10 cellular contexts compared by ENCODE assay signal in genomic region chr17:64174686-64175456, GRCh38. TPM values are rescaled to one million over a fixed set of nuclear protein-coding genes. Genes with fewer than 3 reads are reported as not detected.
DNase-seq lines count a peak whose midpoint lies in the region; ATAC-seq, FAIRE-seq and TF ChIP-seq lines count a peak whose summit lies in the region.
"Had no signal": no experiment of that assay in that cellular context is flagged by ENCODE, and none has a peak within 500 bp of the region (broad histone marks: within the 10 kb centered on the region; RNA-seq: fewer than 3 reads in every experiment).

No MANE protein-coding gene starts in this region.

- peak; percentile 15 for FAIRE-seq in H54 (lab: Jason Lieb, UNC)

- peak; percentile 32 for DNase-seq in H54 (ENCODE audit: insufficient read length, low spot score)
- peak; percentile 58 for DNase-seq in WERI-Rb-1
- DNase-seq in heart left ventricle, result peak in 2 of 5 donors; percentile 44 to 50
- DNase-seq in sigmoid colon, result no peak
- no peak for DNase-seq in esophagus squamous epithelium (lab: John Stamatoyannopoulos, UW)
- no peak for DNase-seq in NCI-H2029 treated with DMSO at 0.1 percent for 48 hours (lab: John Stamatoyannopoulos, UW)
- no peak for DNase-seq in NCI-H128 (lab: John Stamatoyannopoulos, UW; ENCODE audit: unreplicated experiment)
- no peak for DNase-seq in DMS153 treated with DMSO at 0.1 percent for 48 hours (lab: John Stamatoyannopoulos, UW; ENCODE audit: unreplicated experiment)
- DNase-seq: activated T-cell treated with anti-CD3 and anti-CD28 coated beads for 4 hours, NCI-H526 had no signal

- H3K27ac ChIP-seq in WERI-Rb-1 (peak overlapping the region; percentile 24; the same call in 1 of the 2 replicates), heart left ventricle (peak overlapping the region in 11 of 12 donors; percentile 14 to 86 (median 46)), sigmoid colon (peak overlapping the region in 3 of 4 donors; percentile 18 to 57 (median 38)), esophagus squamous epithelium (peak overlapping the region in 2 of 4 donors; percentile 44 to 63)

- H3K4me1 ChIP-seq in heart left ventricle (peaks cover 0 to 67% (median 34%) of the 10 kb centered on the region in 12 donors), sigmoid colon (peaks cover 0 to 19% (median 11%) of the 10 kb centered on the region in 4 donors), esophagus squamous epithelium (peaks cover 0 to 20% (median 0%) of the 10 kb centered on the region in 3 donors)

- TF ChIP-seq CTCF in WERI-Rb-1 (IDR thresholded peaks at IDR 0.05; ENCODE audit: low read depth, low read length) (no peak), heart left ventricle (IDR thresholded peaks at IDR 0.05) (no peak), sigmoid colon (IDR thresholded peaks at IDR 0.05) (no peak), esophagus squamous epithelium (IDR thresholded peaks at IDR 0.05) (no peak)

- TF ChIP-seq POLR2A in H54 (IDR thresholded peaks at IDR 0.05; ENCODE audit: low read depth, low read length) (no peak), heart left ventricle (IDR thresholded peaks at IDR 0.05) (no peak), sigmoid colon (IDR thresholded peaks at IDR 0.05) (no peak), esophagus squamous epithelium (IDR thresholded peaks at IDR 0.05) (peak in 1 of 4 donors; percentile 7)

- H3K9me3 ChIP-seq in WERI-Rb-1 (ENCODE audit: severe bottlenecking), result peaks cover 8% of the 10 kb centered on the region
- no peaks in the 10 kb centered on the region for H3K9me3 ChIP-seq in heart left ventricle
- H3K9me3 ChIP-seq in sigmoid colon, result no peaks in the 10 kb centered on the region
- no peaks in the 10 kb centered on the region for H3K9me3 ChIP-seq in esophagus squamous epithelium

- H3K27me3 ChIP-seq in WERI-Rb-1 (ENCODE audit: insufficient read depth, low read depth, severe bottlenecking) (no peaks in the 10 kb centered on the region), heart left ventricle (no peaks in the 10 kb centered on the region), sigmoid colon (no peaks in the 10 kb centered on the region), esophagus squamous epithelium (no peaks in the 10 kb centered on the region)

- peak; percentile 44 to 67 (median 56) for ATAC-seq in heart left ventricle

- H3K36me3 ChIP-seq in WERI-Rb-1 (peaks cover 78% of the 10 kb centered on the region), heart left ventricle (peaks cover 0 to 38% (median 23%) of the 10 kb centered on the region in 9 donors), sigmoid colon (peaks cover 0 to 48% (median 2%) of the 10 kb centered on the region in 4 donors), esophagus squamous epithelium (peaks cover 0 to 84% (median 4%) of the 10 kb centered on the region in 3 donors)

- WGBS in heart left ventricle, 4 donors, result 68 to 87% (median 78%) methylated on average over 7 of the region's 7 CpGs
- WGBS in sigmoid colon, 2 donors, result 90 to 93% methylated on average over 7 of the region's 7 CpGs
- 74 to 82% methylated on average over 6 to 7 of the region's 7 CpGs for WGBS in esophagus squamous epithelium, 2 donors

- H3K4me3 ChIP-seq in WERI-Rb-1 (ENCODE audit: low read depth, low read length) (no peak overlapping the region), heart left ventricle (no peak overlapping the region), sigmoid colon (no peak overlapping the region), esophagus squamous epithelium (no peak overlapping the region)

- intact Hi-C loops in heart left ventricle (cut with DNase I), result no loop called here
- intact Hi-C loops in sigmoid colon (cut with DNase I), result no loop called here
- intact Hi-C loops in esophagus squamous epithelium (cut with DNase I), result no loop called here

- no peak for TF ChIP-seq EP300 in sigmoid colon (IDR thresholded peaks at IDR 0.05)

RNA-seq across cellular contexts. Expression of gene ERN1, which starts 44.9 kb away (rescaled TPM):
- total RNA-seq in heart left ventricle (10 to 100 TPM in 4 of 9 donors, 1 to 10 TPM in 5; 5.1 to 18.7 (median 9.1) TPM), sigmoid colon (1 to 10 TPM; 7.1 to 9.4 (median 8.2) TPM), esophagus squamous epithelium (10 to 100 TPM in 3 of 4 donors, 1 to 10 TPM in 1; 9.2 to 19.1 (median 15.1) TPM)
- polyA plus RNA-seq in heart left ventricle (1 to 10 TPM; 1.5 to 4.7 TPM), sigmoid colon (1 to 10 TPM; 1.2 to 8.3 (median 1.6) TPM)

Comparison
In these comparisons a context has a peak if more than half of its experiments do, and no peak if none do; other contexts are left out.
1. DNase-seq: peak in H54 (single experiment) and WERI-Rb-1 (single experiment); none in sigmoid colon (single experiment), esophagus squamous epithelium (single experiment), NCI-H2029 treated with DMSO at 0.1 percent for 48 hours (single experiment), NCI-H128 (single experiment) and DMS153 treated with DMSO at 0.1 percent for 48 hours (single experiment).